3 cellular contexts compared by ENCODE assay signal in the genomic region with DNA sequence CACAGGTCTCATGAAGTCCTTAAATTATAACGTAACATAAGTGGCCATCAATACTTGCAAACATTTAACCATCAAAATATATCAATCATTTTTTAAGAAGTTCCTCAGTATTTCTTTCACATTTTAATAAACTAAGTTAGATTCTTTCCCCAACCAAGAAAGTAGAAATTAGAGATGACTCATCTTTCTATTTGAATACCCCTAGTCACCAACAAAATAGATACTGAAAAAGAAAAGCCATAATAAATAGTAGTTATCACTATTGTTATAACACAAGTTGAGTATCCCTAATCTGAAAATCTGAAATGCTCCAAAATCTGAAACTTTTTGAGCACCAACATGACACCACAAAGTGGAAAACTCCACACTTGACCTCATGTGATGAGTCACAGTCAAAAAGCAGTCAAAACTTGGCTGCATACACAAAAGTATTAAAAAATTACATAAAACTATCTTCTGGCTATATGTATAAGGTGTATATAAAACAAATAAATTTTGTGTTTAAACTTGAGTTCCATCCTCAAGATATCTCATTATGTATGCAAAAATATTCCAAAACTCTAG.
A peak's percentile ranks its signal among the peaks of the same experiment; 100 is the strongest.
TF ChIP-seq lines count a peak whose summit lies in the region.

No MANE protein-coding gene starts in this region.

TF ChIP-seq in SK-N-SH, 30 proteins besides CTCF, POLR2A, EP300 and RAD21:
- TF ChIP-seq MAX (IDR thresholded peaks at IDR 0.05; ENCODE audit: low read depth) (no peak), RXRA (IDR thresholded peaks at IDR 0.05; ENCODE audit: borderline replicate concordance, low read depth) (no peak), FOSL2 (IDR thresholded peaks at IDR 0.05; ENCODE audit: borderline replicate concordance, low read depth) (peak; percentile 38; the same call in 1 of the 2 replicates), TEAD4 (IDR thresholded peaks at IDR 0.05; ENCODE audit: borderline replicate concordance, insufficient read depth) (no peak)
- TF ChIP-seq, protein P1, sequence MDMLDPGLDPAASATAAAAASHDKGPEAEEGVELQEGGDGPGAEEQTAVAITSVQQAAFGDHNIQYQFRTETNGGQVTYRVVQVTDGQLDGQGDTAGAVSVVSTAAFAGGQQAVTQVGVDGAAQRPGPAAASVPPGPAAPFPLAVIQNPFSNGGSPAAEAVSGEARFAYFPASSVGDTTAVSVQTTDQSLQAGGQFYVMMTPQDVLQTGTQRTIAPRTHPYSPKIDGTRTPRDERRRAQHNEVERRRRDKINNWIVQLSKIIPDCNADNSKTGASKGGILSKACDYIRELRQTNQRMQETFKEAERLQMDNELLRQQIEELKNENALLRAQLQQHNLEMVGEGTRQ (IDR thresholded peaks at IDR 0.05; ENCODE audit: borderline replicate concordance, low read depth, low read length) = no peak

TF ChIP-seq in SK-N-SH treated with all-trans-retinoic acid at 6 μM for 48 hours, 23 proteins besides CTCF, POLR2A, EP300 and RAD21 (continued from another document):
- no peak for TF ChIP-seq PATZ1 (CRISPR knock-in tag; IDR thresholded peaks at IDR 0.05; ENCODE audit: borderline replicate concordance)
- no peak for TF ChIP-seq ZC3H10 (CRISPR knock-in tag; IDR thresholded peaks at IDR 0.05)
- no peak for TF ChIP-seq OSR1 (CRISPR knock-in tag; IDR thresholded peaks at IDR 0.05)
- no peak for TF ChIP-seq ISL1 (CRISPR knock-in tag; IDR thresholded peaks at IDR 0.05)
- TF ChIP-seq ZNF70 (CRISPR knock-in tag; IDR thresholded peaks at IDR 0.05) = no peak
- no peak for TF ChIP-seq PPARA (CRISPR knock-in tag; IDR thresholded peaks at IDR 0.05; ENCODE audit: borderline replicate concordance)
TF ChIP-seq in SK-N-SH treated with all-trans-retinoic acid at 6 μM for 48 hours: peak in this region for 0.

TF ChIP-seq in IMR-90, 13 proteins besides CTCF, POLR2A, EP300 and RAD21 (continued from another document):
- TF ChIP-seq RFX5 (IDR thresholded peaks at IDR 0.05; ENCODE audit: low read depth, low read length) (no peak), FOS (IDR thresholded peaks at IDR 0.05; ENCODE audit: low read depth, low read length) (0 out of 2 replicates have a peak, but pooled peaks have one; percentile 32)
- TF ChIP-seq, protein P2, sequence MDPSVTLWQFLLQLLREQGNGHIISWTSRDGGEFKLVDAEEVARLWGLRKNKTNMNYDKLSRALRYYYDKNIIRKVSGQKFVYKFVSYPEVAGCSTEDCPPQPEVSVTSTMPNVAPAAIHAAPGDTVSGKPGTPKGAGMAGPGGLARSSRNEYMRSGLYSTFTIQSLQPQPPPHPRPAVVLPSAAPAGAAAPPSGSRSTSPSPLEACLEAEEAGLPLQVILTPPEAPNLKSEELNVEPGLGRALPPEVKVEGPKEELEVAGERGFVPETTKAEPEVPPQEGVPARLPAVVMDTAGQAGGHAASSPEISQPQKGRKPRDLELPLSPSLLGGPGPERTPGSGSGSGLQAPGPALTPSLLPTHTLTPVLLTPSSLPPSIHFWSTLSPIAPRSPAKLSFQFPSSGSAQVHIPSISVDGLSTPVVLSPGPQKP (IDR thresholded peaks at IDR 0.05; ENCODE audit: borderline replicate concordance, low read depth, low read length) = no peak
